13 cellular contexts compared by ENCODE assay signal in genomic region chr11:62548545-62549335, GRCh38. TPM values are rescaled to one million over a fixed set of nuclear protein-coding genes. Genes with fewer than 3 reads are reported as not detected.
A peak's percentile ranks its signal among the peaks of the same experiment; 100 is the strongest.
DNase-seq lines count a peak whose midpoint lies in the region; ATAC-seq, FAIRE-seq and TF ChIP-seq lines count a peak whose summit lies in the region.
"Had no signal": no experiment of that assay in that cellular context is flagged by ENCODE, and none has a peak within 500 bp of the region (broad histone marks: within the 10 kb centered on the region; RNA-seq: fewer than 3 reads in every experiment).

No MANE protein-coding gene starts in this region.

- H3K27me3 ChIP-seq in ascending aorta, result no peaks in the 10 kb centered on the region
- H3K27me3 ChIP-seq in HepG2 (ENCODE audit: control insufficient read depth in 1 of 2, insufficient read depth in 2 of 2, low read length in 2 of 2), result no peaks in the 10 kb centered on the region
- no peaks in the 10 kb centered on the region for H3K27me3 ChIP-seq in small intestine (ENCODE audit: control insufficient read depth in 2 of 2, insufficient read depth in 2 of 2, low read length in 2 of 2)
- H3K27me3 ChIP-seq: MG63 had no signal

- peak; percentile 80 for FAIRE-seq in HepG2 (lab: Jason Lieb, UNC)
- no peak for FAIRE-seq in small intestine (lab: Jason Lieb, UNC)

- peaks cover 0 to 5% of the 10 kb centered on the region in 2 donors for H3K36me3 ChIP-seq in ascending aorta
- no peaks in the 10 kb centered on the region for H3K36me3 ChIP-seq in HepG2 (replicated peaks in 1 of 2; ENCODE audit: control insufficient read depth in 1 of 2, insufficient read depth in 2 of 2, low read length in 2 of 2)
- no peaks in the 10 kb centered on the region for H3K36me3 ChIP-seq in small intestine (ENCODE audit: control insufficient read depth in 2 of 2, insufficient read depth in 2 of 2, low read length in 2 of 2)

- DNase-seq in Caki2 (ENCODE audit: low read depth), result peak; percentile 44
- DNase-seq in ascending aorta (ENCODE audit: low spot score in 2 of 2), result no peak
- DNase-seq in HepG2 (ENCODE audit: low spot score), result peak; percentile 78
- DNase-seq in small intestine, result peak; percentile 51
- no peak for DNase-seq in NOMO-1 treated with DMSO at 0.1 percent for 48 hours (lab: John Stamatoyannopoulos, UW; ENCODE audit: unreplicated experiment)
- DNase-seq in AML-193 (lab: John Stamatoyannopoulos, UW), result no peak
- DNase-seq: activated CD8-positive, alpha-beta memory T cell treated with anti-CD3 and anti-CD28 coated beads, Interleukin-2, amount 10 ng/mL, durations not matched to agents 7 days and 5 days; aorta; COR-L47; MG63; NCI-H2227 treated with DMSO at 0.1 percent for 48 hours had no signal

- TF ChIP-seq POLR2A in HepG2 (IDR thresholded peaks at IDR 0.05; ENCODE audit: insufficient read depth in 1 of 2, low read depth in 2 of 2, low read length in 2 of 2), result no peak

- CTCF ChIA-PET in HepG2 (lab: Yijun Ruan, JAX; ENCODE audit: low intra/inter-chr PET ratio, low total read pairs), result interaction anchor here (0.8 kb wide), 1 partner anchor 11 kb away, joined by 3 read pairs; no protein-coding TSS in a partner anchor

- intact Hi-C loops in ascending aorta (cut with DNase I) (loop anchor here (5.0 kb wide), 1 partner anchor 294 kb away; no protein-coding TSS in a partner anchor), HepG2 (cut with micrococcal nuclease; ENCODE audit: unreplicated experiment) (loop anchor here (10.0 kb wide), 1 partner anchor 154 kb away; no protein-coding TSS in a partner anchor)

- peak in 1 of 2 experiments; percentile 72; a peak in 2 of 4 replicates for TF ChIP-seq EP300 in HepG2 (IDR thresholded peaks at IDR 0.05; ENCODE audit: low read depth in 2 of 2, low read length in 2 of 2)
- no peak; the same call in 1 of the 2 replicates for TF ChIP-seq EP300 in HepG2 (CRISPR knock-in tag; IDR thresholded peaks at IDR 0.05; ENCODE audit: borderline replicate concordance)

- POLR2A ChIA-PET in HepG2 (lab: Yijun Ruan, JAX), result interaction anchor here (1.7 to 4.8 kb wide), 5 partner anchors 12 to 124 kb away, joined by 5 to 45 read pairs (median 17); partner anchors contain the start of genes EEF1G and TUT1

- peaks cover 16 to 52% of the 10 kb centered on the region in 2 donors for H3K4me1 ChIP-seq in ascending aorta
- peaks cover 71% of the 10 kb centered on the region for H3K4me1 ChIP-seq in HepG2 (ENCODE audit: insufficient read depth, low read length)
- peaks cover 4 to 16% of the 10 kb centered on the region in 2 donors for H3K4me1 ChIP-seq in small intestine (ENCODE audit: control insufficient read depth in 2 of 2, insufficient read depth in 1 of 2, low read depth in 1 of 2, low read length in 1 of 2)

- ATAC-seq in HepG2, result no peak
- no peak for ATAC-seq in HG03469 (IDR thresholded peaks at IDR 0.05; ENCODE audit: unreplicated experiment)
- no peak for ATAC-seq in GM21447 (IDR thresholded peaks at IDR 0.05; ENCODE audit: unreplicated experiment)
- ATAC-seq: activated CD8-positive, alpha-beta memory T cell treated with anti-CD3 and anti-CD28 coated beads, Interleukin-2, amount 10 ng/mL, durations not matched to agents 7 days and 5 days had no signal

- H3K9me3 ChIP-seq in ascending aorta (no peaks in the 10 kb centered on the region), HepG2 (ENCODE audit: low read length) (no peaks in the 10 kb centered on the region), small intestine (ENCODE audit: control insufficient read depth, low read depth) (no peaks in the 10 kb centered on the region)
- H3K9me3 ChIP-seq: MG63 had no signal

- in situ Hi-C loops in Caki2 (cut with HindIII; ENCODE audit: low pct_unique_long_range_greater_than_20kb, low sequenced_read_pairs) (no loop called here), HepG2 (cut with HindIII; ENCODE audit: extremely low pct_ligation_motif_present, low pct_unique_long_range_greater_than_20kb) (no loop called here)

- no peak for TF ChIP-seq CTCF in ascending aorta (IDR thresholded peaks at IDR 0.05)
- TF ChIP-seq CTCF in HepG2 (CRISPR knock-in tag; IDR thresholded peaks at IDR 0.05), result peak; percentile 17; the same call in 1 of the 2 replicates

- peak overlapping the region; percentile 8 for H2AFZ ChIP-seq in HepG2 (ENCODE audit: low read length)

- no TSS peak for BruUV-seq in HepG2 (replicated peaks; lab: Mats Ljungman, UMichigan)

- peaks cover 28% of the 10 kb centered on the region for H3K79me2 ChIP-seq in HepG2 (ENCODE audit: insufficient read depth, low read length)

- H3K9ac ChIP-seq in HepG2 (ENCODE audit: insufficient read depth, low read depth, low read length), result peak overlapping the region; percentile 96

- TF ChIP-seq RAD21 in HepG2 (CRISPR knock-in tag; IDR thresholded peaks at IDR 0.05), result no peak

- WGBS in HepG2 (ENCODE audit: low lambda C conversion rate), result 4% methylated on average over 16 of the region's 17 CpGs
- 69 to 77% (median 73%) methylated on average over 17 of the region's 17 CpGs for WGBS in small intestine, 3 donors

- H3K4me3 ChIP-seq in ascending aorta (peak overlapping the region in 1 of 2 donors; percentile 98), HepG2 (replicated peaks in 1 of 3; ENCODE audit: insufficient read depth in 1 of 3, low read depth in 2 of 3, low read length in 3 of 3) (peak overlapping the region; percentile 79 to 93 (median 79)), small intestine (ENCODE audit: low read depth in 1 of 2, low read length in 2 of 2) (no peak overlapping the region)
- H3K4me3 ChIP-seq: MG63 had no signal

- peaks cover 17% of the 10 kb centered on the region; the same call in 1 of the 2 replicates for H4K20me1 ChIP-seq in HepG2 (ENCODE audit: insufficient read depth, low read length)

- H3K27ac ChIP-seq in ascending aorta (peak overlapping the region; percentile 96 to 99), HepG2 (ENCODE audit: extremely low read length, insufficient read depth, low read length) (peak overlapping the region; percentile 96), small intestine (ENCODE audit: low read depth in 1 of 2, low read length in 1 of 2) (peak overlapping the region in 1 of 2 donors; percentile 8)

- H3K4me2 ChIP-seq in HepG2 (ENCODE audit: low read depth, low read length), result peak overlapping the region; percentile 99

RNA-seq across cellular contexts. Expression of gene AHNAK, which starts 2.1 kb away (rescaled TPM):
- 141 and 188 TPM in 2 replicates for total RNA-seq in Caki2 (2014; rRNA removed; shearing (Covaris generic); ENCODE audit: low replicate concordance)
- total RNA-seq in ascending aorta (718 TPM), HepG2 (2016; rRNA removed; fragmentation: Illumina TruSeq; extraction: Trizol) (25.0 and 40.6 TPM in 2 replicates)
- 2.9 and 3.7 TPM in 2 replicates for total RNA-seq in HepG2 (2016; cell fraction: cytosol; rRNA removed; fragmentation: Illumina TruSeq; extraction: Trizol; ENCODE audit: low read depth)
- 23.2 and 34.7 TPM in 2 replicates for total RNA-seq in HepG2 (2016; cell fraction: insoluble cytoplasmic fraction; rRNA removed; fragmentation: Illumina TruSeq; extraction: Trizol)
- total RNA-seq in HepG2 (2016; cell fraction: membrane; rRNA removed; fragmentation: Illumina TruSeq; extraction: Trizol), result 6.6 and 7.4 TPM in 2 replicates
- 76.4 and 80.4 TPM in 2 replicates for total RNA-seq in HepG2 (2016; cell fraction: nucleus; rRNA removed; fragmentation: Illumina TruSeq; extraction: Trizol)
- polyA plus RNA-seq in HepG2 (2011; rRNA removed) (22.8 and 23.4 TPM in 2 replicates), small intestine (100 to 1,000 TPM in 1 of 3 donors, 10 to 100 TPM in 2; 72.1 to 110 (median 74.0) TPM)
- 14.7 and 20.1 TPM in 2 replicates for polyA plus RNA-seq in HepG2 (2011; cell fraction: cytosol; rRNA removed)
- 57.1 and 57.5 TPM in 2 replicates for polyA plus RNA-seq in HepG2 (2011; cell fraction: nucleus; rRNA removed)
- 55.5 and 61.9 TPM in 2 replicates for polyA plus RNA-seq in HepG2 (2012)
- 0.98 and 1.1 TPM in 2 replicates for polyA plus RNA-seq in HepG2 (2016; cell fraction: cytosol; fragmentation: Illumina TruSeq; extraction: Trizol; ENCODE audit: low read depth)
- polyA plus RNA-seq in HepG2 (2016; cell fraction: insoluble cytoplasmic fraction; fragmentation: Illumina TruSeq; extraction: Trizol; ENCODE audit: low read depth), result 11.6 and 12.9 TPM in 2 replicates
- 2.0 and 2.1 TPM in 2 replicates for polyA plus RNA-seq in HepG2 (2016; cell fraction: membrane; fragmentation: Illumina TruSeq; extraction: Trizol; ENCODE audit: low read depth)
- 33.5 and 38.4 TPM in 2 replicates for polyA plus RNA-seq in HepG2 (2016; cell fraction: nucleus; fragmentation: Illumina TruSeq; extraction: Trizol; ENCODE audit: insufficient read depth, low read depth)
- 99.6 and 234 TPM in 2 replicates for polyA minus RNA-seq in HepG2 (2011; rRNA and poly(A)+ RNA removed; ENCODE audit: low replicate concordance)
- 122 and 157 TPM in 2 replicates for polyA minus RNA-seq in HepG2 (2011; cell fraction: cytosol; rRNA and poly(A)+ RNA removed)
- 192 and 213 TPM in 2 replicates for polyA minus RNA-seq in HepG2 (2011; cell fraction: nucleus; rRNA and poly(A)+ RNA removed)

RNA-seq across cellular contexts. Expression of gene EEF1G, which starts 25.0 kb away (rescaled TPM):
- total RNA-seq in Caki2 (2014; rRNA removed; shearing (Covaris generic); ENCODE audit: low replicate concordance), result 2,603 and 2,794 TPM in 2 replicates
- total RNA-seq in ascending aorta (1,083 TPM), HepG2 (2016; rRNA removed; fragmentation: Illumina TruSeq; extraction: Trizol) (1,787 and 2,092 TPM in 2 replicates)
- 2,019 and 2,497 TPM in 2 replicates for total RNA-seq in HepG2 (2016; cell fraction: cytosol; rRNA removed; fragmentation: Illumina TruSeq; extraction: Trizol; ENCODE audit: low read depth)
- total RNA-seq in HepG2 (2016; cell fraction: insoluble cytoplasmic fraction; rRNA removed; fragmentation: Illumina TruSeq; extraction: Trizol), result 1,856 and 2,038 TPM in 2 replicates
- 4,333 and 4,899 TPM in 2 replicates for total RNA-seq in HepG2 (2016; cell fraction: membrane; rRNA removed; fragmentation: Illumina TruSeq; extraction: Trizol)
- 776 and 846 TPM in 2 replicates for total RNA-seq in HepG2 (2016; cell fraction: nucleus; rRNA removed; fragmentation: Illumina TruSeq; extraction: Trizol)
- polyA plus RNA-seq in HepG2 (2011; rRNA removed) (1,819 and 2,144 TPM in 2 replicates), small intestine (1,000 to 10,000 TPM; 1,124 to 2,500 (median 1,741) TPM)
- polyA plus RNA-seq in HepG2 (2011; cell fraction: cytosol; rRNA removed), result 2,392 and 2,528 TPM in 2 replicates
- polyA plus RNA-seq in HepG2 (2011; cell fraction: nucleus; rRNA removed), result 525 and 588 TPM in 2 replicates
- polyA plus RNA-seq in HepG2 (2012), result 1,720 and 1,805 TPM in 2 replicates
- polyA plus RNA-seq in HepG2 (2016; cell fraction: cytosol; fragmentation: Illumina TruSeq; extraction: Trizol; ENCODE audit: low read depth), result 2,631 and 2,980 TPM in 2 replicates
- polyA plus RNA-seq in HepG2 (2016; cell fraction: insoluble cytoplasmic fraction; fragmentation: Illumina TruSeq; extraction: Trizol; ENCODE audit: low read depth), result 2,163 and 2,164 TPM in 2 replicates
- 4,391 and 4,816 TPM in 2 replicates for polyA plus RNA-seq in HepG2 (2016; cell fraction: membrane; fragmentation: Illumina TruSeq; extraction: Trizol; ENCODE audit: low read depth)
- polyA plus RNA-seq in HepG2 (2016; cell fraction: nucleus; fragmentation: Illumina TruSeq; extraction: Trizol; ENCODE audit: insufficient read depth, low read depth), result 1,221 and 1,290 TPM in 2 replicates
- polyA minus RNA-seq in HepG2 (2011; rRNA and poly(A)+ RNA removed; ENCODE audit: low replicate concordance), result 1,467 and 2,851 TPM in 2 replicates
- 835 and 903 TPM in 2 replicates for polyA minus RNA-seq in HepG2 (2011; cell fraction: cytosol; rRNA and poly(A)+ RNA removed)
- 177 and 251 TPM in 2 replicates for polyA minus RNA-seq in HepG2 (2011; cell fraction: nucleus; rRNA and poly(A)+ RNA removed)

RNA-seq across cellular contexts. Expression of gene TUT1, which starts 42.6 kb away (rescaled TPM):
- 11.7 and 14.2 TPM in 2 replicates for total RNA-seq in Caki2 (2014; rRNA removed; shearing (Covaris generic); ENCODE audit: low replicate concordance)
- 18.4 TPM for total RNA-seq in ascending aorta
- total RNA-seq in HepG2 (2016; rRNA removed; fragmentation: Illumina TruSeq; extraction: Trizol), result 8.5 and 9.7 TPM in 2 replicates
- total RNA-seq in HepG2 (2016; cell fraction: cytosol; rRNA removed; fragmentation: Illumina TruSeq; extraction: Trizol; ENCODE audit: low read depth), result 2.2 and 4.6 TPM in 2 replicates
- 6.9 and 10.1 TPM in 2 replicates for total RNA-seq in HepG2 (2016; cell fraction: insoluble cytoplasmic fraction; rRNA removed; fragmentation: Illumina TruSeq; extraction: Trizol)
- total RNA-seq in HepG2 (2016; cell fraction: membrane; rRNA removed; fragmentation: Illumina TruSeq; extraction: Trizol), result 3.7 and 6.0 TPM in 2 replicates
- 8.1 and 9.3 TPM in 2 replicates for total RNA-seq in HepG2 (2016; cell fraction: nucleus; rRNA removed; fragmentation: Illumina TruSeq; extraction: Trizol)
- polyA plus RNA-seq in HepG2 (2011; rRNA removed), result 14.3 and 17.5 TPM in 2 replicates
- 6.3 and 8.4 TPM in 2 replicates for polyA plus RNA-seq in HepG2 (2011; cell fraction: cytosol; rRNA removed)
- polyA plus RNA-seq in HepG2 (2011; cell fraction: nucleus; rRNA removed), result 43.5 and 52.1 TPM in 2 replicates
- 13.1 and 14.1 TPM in 2 replicates for polyA plus RNA-seq in HepG2 (2012)
- 2.4 and 2.7 TPM in 2 replicates for polyA plus RNA-seq in HepG2 (2016; cell fraction: cytosol; fragmentation: Illumina TruSeq; extraction: Trizol; ENCODE audit: low read depth)
- 7.0 and 9.3 TPM in 2 replicates for polyA plus RNA-seq in HepG2 (2016; cell fraction: insoluble cytoplasmic fraction; fragmentation: Illumina TruSeq; extraction: Trizol; ENCODE audit: low read depth)
- polyA plus RNA-seq in HepG2 (2016; cell fraction: membrane; fragmentation: Illumina TruSeq; extraction: Trizol; ENCODE audit: low read depth), result 3.7 and 4.0 TPM in 2 replicates
- polyA plus RNA-seq in HepG2 (2016; cell fraction: nucleus; fragmentation: Illumina TruSeq; extraction: Trizol; ENCODE audit: insufficient read depth, low read depth), result 25.7 TPM in 2 replicates
- 12.6 and 15.7 TPM in 2 replicates for polyA minus RNA-seq in HepG2 (2011; rRNA and poly(A)+ RNA removed; ENCODE audit: low replicate concordance)
- polyA minus RNA-seq in HepG2 (2011; cell fraction: cytosol; rRNA and poly(A)+ RNA removed), result 4.7 and 8.8 TPM in 2 replicates
- 3.9 and 9.4 TPM in 2 replicates for polyA minus RNA-seq in HepG2 (2011; cell fraction: nucleus; rRNA and poly(A)+ RNA removed)
- 10 to 100 TPM in 2 of 3 donors, 1 to 10 TPM in 1; 7.8 to 20.1 (median 13.7) TPM for polyA plus RNA-seq in small intestine

RNA-seq across cellular contexts. Expression of gene MTA2, which starts 52.9 kb away (rescaled TPM):
- total RNA-seq in Caki2 (2014; rRNA removed; shearing (Covaris generic); ENCODE audit: low replicate concordance), result 87.5 and 107 TPM in 2 replicates
- 79.2 TPM for total RNA-seq in ascending aorta
- 58.1 and 70.0 TPM in 2 replicates for total RNA-seq in HepG2 (2016; rRNA removed; fragmentation: Illumina TruSeq; extraction: Trizol)
- 7.1 and 9.5 TPM in 2 replicates for total RNA-seq in HepG2 (2016; cell fraction: cytosol; rRNA removed; fragmentation: Illumina TruSeq; extraction: Trizol; ENCODE audit: low read depth)
- total RNA-seq in HepG2 (2016; cell fraction: insoluble cytoplasmic fraction; rRNA removed; fragmentation: Illumina TruSeq; extraction: Trizol), result 50.7 and 71.8 TPM in 2 replicates
- 25.5 and 28.8 TPM in 2 replicates for total RNA-seq in HepG2 (2016; cell fraction: membrane; rRNA removed; fragmentation: Illumina TruSeq; extraction: Trizol)
- 47.0 and 57.9 TPM in 2 replicates for total RNA-seq in HepG2 (2016; cell fraction: nucleus; rRNA removed; fragmentation: Illumina TruSeq; extraction: Trizol)
- 14.0 and 16.8 TPM in 2 replicates for polyA plus RNA-seq in HepG2 (2011; rRNA removed)
- 9.2 and 10.6 TPM in 2 replicates for polyA plus RNA-seq in HepG2 (2011; cell fraction: cytosol; rRNA removed)
- 53.6 and 67.6 TPM in 2 replicates for polyA plus RNA-seq in HepG2 (2011; cell fraction: nucleus; rRNA removed)
- polyA plus RNA-seq in HepG2 (2012), result 30.7 and 30.9 TPM in 2 replicates
- 4.0 and 4.5 TPM in 2 replicates for polyA plus RNA-seq in HepG2 (2016; cell fraction: cytosol; fragmentation: Illumina TruSeq; extraction: Trizol; ENCODE audit: low read depth)
- 47.2 and 53.8 TPM in 2 replicates for polyA plus RNA-seq in HepG2 (2016; cell fraction: insoluble cytoplasmic fraction; fragmentation: Illumina TruSeq; extraction: Trizol; ENCODE audit: low read depth)
- polyA plus RNA-seq in HepG2 (2016; cell fraction: membrane; fragmentation: Illumina TruSeq; extraction: Trizol; ENCODE audit: low read depth), result 12.6 and 14.0 TPM in 2 replicates
- 121 and 126 TPM in 2 replicates for polyA plus RNA-seq in HepG2 (2016; cell fraction: nucleus; fragmentation: Illumina TruSeq; extraction: Trizol; ENCODE audit: insufficient read depth, low read depth)
- 21.5 and 102 TPM in 2 replicates for polyA minus RNA-seq in HepG2 (2011; rRNA and poly(A)+ RNA removed; ENCODE audit: low replicate concordance)
- 11.9 and 14.7 TPM in 2 replicates for polyA minus RNA-seq in HepG2 (2011; cell fraction: cytosol; rRNA and poly(A)+ RNA removed)
- 37.2 and 50.7 TPM in 2 replicates for polyA minus RNA-seq in HepG2 (2011; cell fraction: nucleus; rRNA and poly(A)+ RNA removed)
- 10 to 100 TPM; 40.5 to 64.7 (median 40.9) TPM for polyA plus RNA-seq in small intestine

Comparison
In these comparisons a context has a peak if more than half of its experiments do, and no peak if none do; other contexts are left out.
1. DNase-seq: peak in Caki2 (single experiment), HepG2 (single experiment) and small intestine (single experiment); none in ascending aorta (0 of 2), NOMO-1 treated with DMSO at 0.1 percent for 48 hours (single experiment) and AML-193 (0 of 2).
2. H3K4me3 ChIP-seq: peak in HepG2 (3 of 3); none in small intestine (0 of 2).